25 cellular contexts compared by ENCODE assay signal in the genomic region with DNA sequence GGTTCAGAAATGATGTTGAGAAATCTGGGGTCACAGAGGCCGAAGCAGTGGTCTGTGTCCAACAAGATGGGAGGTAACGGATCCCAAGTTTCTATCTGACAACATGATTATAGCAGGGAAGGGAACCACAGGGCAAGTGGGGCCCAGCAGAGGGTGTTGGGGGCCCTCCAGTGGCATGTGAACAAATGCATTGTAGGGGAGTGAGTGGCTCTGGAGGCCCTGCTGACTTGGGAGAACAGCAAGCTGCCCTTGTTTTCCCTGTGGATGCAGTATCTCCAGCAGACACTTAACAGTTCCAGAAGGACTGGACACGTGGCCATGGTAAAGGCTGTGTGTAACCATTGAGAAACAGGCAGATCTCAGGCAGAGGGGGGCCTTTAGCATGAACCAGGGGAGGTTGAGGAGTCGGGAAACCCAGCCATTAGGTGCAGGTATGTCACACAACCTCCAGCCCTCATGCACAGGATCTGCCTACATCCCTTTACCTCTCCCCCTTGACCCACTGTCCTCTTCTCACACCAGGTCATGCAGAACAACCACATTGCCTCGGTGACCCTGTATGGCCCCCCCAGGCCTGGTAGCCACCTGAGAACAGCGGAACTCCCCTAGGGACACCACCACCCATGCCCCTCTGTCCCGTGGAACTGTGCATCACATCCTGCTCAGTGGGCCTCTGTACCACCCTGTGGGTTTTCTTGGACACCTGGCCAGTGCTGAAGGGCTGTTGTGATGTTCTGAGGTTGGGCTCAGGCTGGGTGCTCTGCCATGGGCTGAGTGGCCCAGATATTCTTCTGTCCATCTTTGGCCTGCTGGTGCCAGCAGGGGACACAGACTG. TPM values are rescaled to one million over a fixed set of nuclear protein-coding genes. Genes with fewer than 3 reads are reported as not detected.
DNase-seq lines count a peak whose midpoint lies in the region; ATAC-seq, FAIRE-seq and TF ChIP-seq lines count a peak whose summit lies in the region.
"Had no signal": no experiment of that assay in that cellular context is flagged by ENCODE, and none has a peak within 500 bp of the region (broad histone marks: within the 10 kb centered on the region; RNA-seq: fewer than 3 reads in every experiment).

No MANE protein-coding gene starts in this region.

- H3K27me3 ChIP-seq in WERI-Rb-1 (ENCODE audit: insufficient read depth, low read depth, severe bottlenecking): no peaks in the 10 kb centered on the region
- no peaks in the 10 kb centered on the region for H3K27me3 ChIP-seq in naive thymus-derived CD4-positive, alpha-beta T cell (ENCODE audit: control insufficient read depth in 2 of 2, insufficient read depth in 2 of 2, low read length in 2 of 2)
- H3K27me3 ChIP-seq: SJSA1 had no signal

- H3K27ac Mint-ChIP-seq in activated CD4-positive, alpha-beta memory T cell treated with anti-CD3 and anti-CD28 coated beads, Interleukin-2, amount 10 ng/mL, durations not matched to agents 7 days and 5 days: peak overlapping the region; percentile 35
- no peak overlapping the region for H3K27ac Mint-ChIP-seq in activated CD4-positive, alpha-beta memory T cell treated with anti-CD3 and anti-CD28 coated beads for 36 hours
- H3K27ac Mint-ChIP-seq in naive thymus-derived CD4-positive, alpha-beta T cell: no peak overlapping the region
- no peak overlapping the region for H3K27ac Mint-ChIP-seq in natural killer cell treated with Interleukin-12 subunit alpha and Interleukin-12 subunit beta and Interleukin-15 and Interleukin-18, amount 100 ng/mL, for 72 hours
- H3K27ac Mint-ChIP-seq: activated CD4-positive, alpha-beta T cell treated with anti-CD3 and anti-CD28 coated beads for 36 hours; stimulated activated memory B cell treated with anti-CD40 and anti-IgM and Interleukin-4, amounts not matched to agents 10 μg/mL and 1 μg/mL and 100 μg/mL, for 72 hours had no signal

- H3K4me1 ChIP-seq in kidney (ENCODE audit: control insufficient read depth in 1 of 2, insufficient read depth in 1 of 2, low read depth in 1 of 2, low read length in 2 of 2): peaks cover 0 to 13% of the 10 kb centered on the region in 2 donors
- H3K4me1 ChIP-seq in naive thymus-derived CD4-positive, alpha-beta T cell (ENCODE audit: control insufficient read depth in 2 of 2, insufficient read depth in 2 of 2, low read length in 2 of 2): peaks cover 0 to 4% of the 10 kb centered on the region in 2 donors
- H3K4me1 ChIP-seq: prostate gland had no signal

- H3K36me3 ChIP-seq in WERI-Rb-1 (peaks cover 64% of the 10 kb centered on the region), kidney (ENCODE audit: control insufficient read depth in 1 of 2, insufficient read depth in 2 of 2, low read length in 2 of 2) (peaks cover 27 to 45% of the 10 kb centered on the region in 2 donors)
- peaks cover 5 to 60% (median 8%) of the 10 kb centered on the region in 3 experiments for H3K36me3 ChIP-seq in naive thymus-derived CD4-positive, alpha-beta T cell (ENCODE audit: control insufficient read depth in 2 of 3, insufficient read depth in 3 of 3, low read length in 3 of 3)

- DNase-seq in activated CD4-positive, alpha-beta memory T cell treated with anti-CD3 and anti-CD28 coated beads, Interleukin-2, amount 10 ng/mL, durations not matched to agents 7 days and 5 days: no peak
- DNase-seq in activated CD4-positive, alpha-beta memory T cell treated with anti-CD3 and anti-CD28 coated beads for 36 hours: no peak
- no peak for DNase-seq in WERI-Rb-1
- peak; percentile 41 for DNase-seq in kidney
- no peak for DNase-seq in naive thymus-derived CD4-positive, alpha-beta T cell
- no peak for DNase-seq in natural killer cell treated with Interleukin-12 subunit alpha and Interleukin-12 subunit beta and Interleukin-15 and Interleukin-18, amount 100 ng/mL, for 72 hours (ENCODE audit: low spot score)
- DNase-seq in activated gamma-delta T cell treated with Interleukin-2 at 50 U/mL for 16 hours: no peak
- DNase-seq in iPS-NIHi11 (ENCODE audit: low spot score): no peak
- DNase-seq: activated CD4-positive, alpha-beta T cell treated with anti-CD3 and anti-CD28 coated beads for 36 hours; activated CD8-positive, alpha-beta memory T cell treated with anti-CD3 and anti-CD28 coated beads, Interleukin-2, amount 50 U/mL, for 48 hours; activated naive CD4-positive, alpha-beta T cell; CD4-positive, CD25-positive, alpha-beta regulatory T cell; cortex of kidney; DMS79; MV-4-11; naive thymus-derived CD8-positive, alpha-beta T cell; NCI-H2081; NCI-H526; T-helper 9 cell; trophoblast cell had no signal

- H3K27ac ChIP-seq in WERI-Rb-1: no peak overlapping the region
- H3K27ac ChIP-seq in kidney (ENCODE audit: low read depth in 2 of 2, low read length in 2 of 2): no peak overlapping the region
- no peak overlapping the region for H3K27ac ChIP-seq in naive thymus-derived CD4-positive, alpha-beta T cell (ENCODE audit: low read depth, low read length)
- H3K27ac ChIP-seq: A549, SJSA1 had no signal

- no peak for FAIRE-seq in kidney (lab: Jason Lieb, UNC)
- FAIRE-seq: A549 had no signal

- H3K27me3 Mint-ChIP-seq in activated CD4-positive, alpha-beta memory T cell treated with anti-CD3 and anti-CD28 coated beads, Interleukin-2, amount 10 ng/mL, durations not matched to agents 7 days and 5 days: no peaks in the 10 kb centered on the region
- no peaks in the 10 kb centered on the region for H3K27me3 Mint-ChIP-seq in activated CD4-positive, alpha-beta memory T cell treated with anti-CD3 and anti-CD28 coated beads for 36 hours
- peaks cover 0 to 9% (median 4%) of the 10 kb centered on the region in 5 donors for H3K27me3 Mint-ChIP-seq in naive thymus-derived CD4-positive, alpha-beta T cell
- peaks cover 0 to 5% of the 10 kb centered on the region in 2 donors for H3K27me3 Mint-ChIP-seq in natural killer cell treated with Interleukin-12 subunit alpha and Interleukin-12 subunit beta and Interleukin-15 and Interleukin-18, amount 100 ng/mL, for 72 hours

- no peak for ATAC-seq in naive thymus-derived CD4-positive, alpha-beta T cell
- no peak for ATAC-seq in natural killer cell treated with Interleukin-12 subunit alpha and Interleukin-12 subunit beta and Interleukin-15 and Interleukin-18, amount 100 ng/mL, for 72 hours
- ATAC-seq: A549; activated CD4-positive, alpha-beta T cell treated with anti-CD3 and anti-CD28 coated beads for 36 hours; naive thymus-derived CD8-positive, alpha-beta T cell; stimulated activated memory B cell treated with anti-CD40 and anti-IgM and Interleukin-4, amounts not matched to agents 10 μg/mL and 1 μg/mL and 100 μg/mL, for 72 hours had no signal

- POLR2A ChIA-PET in activated CD4-positive, alpha-beta memory T cell treated with anti-CD3 and anti-CD28 coated beads, Interleukin-2, amount 10 ng/mL, durations not matched to agents 7 days and 5 days (lab: Charles Lee): interaction anchor here (0.9 kb wide), 1 partner anchor 109 kb away, joined by 3 read pairs; no protein-coding TSS in a partner anchor
- POLR2A ChIA-PET in activated CD4-positive, alpha-beta memory T cell treated with anti-CD3 and anti-CD28 coated beads for 36 hours (lab: Charles Lee): no interaction called here
- POLR2A ChIA-PET in naive thymus-derived CD4-positive, alpha-beta T cell (lab: Charles Lee): no interaction called here

- TF ChIP-seq CTCF in WERI-Rb-1 (IDR thresholded peaks at IDR 0.05; ENCODE audit: low read depth, low read length) (peak; percentile 31; the same call in 1 of the 2 replicates), kidney (IDR thresholded peaks at IDR 0.05; ENCODE audit: borderline replicate concordance, extremely low read depth, insufficient read depth) (no peak)

- peaks cover 40% of the 10 kb centered on the region for H3K36me3 Mint-ChIP-seq in activated CD4-positive, alpha-beta memory T cell treated with anti-CD3 and anti-CD28 coated beads, Interleukin-2, amount 10 ng/mL, durations not matched to agents 7 days and 5 days (ENCODE audit: low read depth)
- peaks cover 41% of the 10 kb centered on the region for H3K36me3 Mint-ChIP-seq in activated CD4-positive, alpha-beta memory T cell treated with anti-CD3 and anti-CD28 coated beads for 36 hours
- H3K36me3 Mint-ChIP-seq in naive thymus-derived CD4-positive, alpha-beta T cell: peaks cover 5 to 64% (median 42%) of the 10 kb centered on the region in 5 donors
- H3K36me3 Mint-ChIP-seq in natural killer cell treated with Interleukin-12 subunit alpha and Interleukin-12 subunit beta and Interleukin-15 and Interleukin-18, amount 100 ng/mL, for 72 hours: peaks cover 12% of the 10 kb centered on the region

- H3K4me3 ChIP-seq in WERI-Rb-1 (ENCODE audit: low read depth, low read length) (no peak overlapping the region), kidney (ENCODE audit: low read length in 2 of 2) (no peak overlapping the region)
- no peak overlapping the region for H3K4me3 ChIP-seq in naive thymus-derived CD4-positive, alpha-beta T cell (ENCODE audit: low read length)
- H3K4me3 ChIP-seq: A549, lung, prostate gland, SJSA1 had no signal

- H3K4me3 Mint-ChIP-seq in activated CD4-positive, alpha-beta memory T cell treated with anti-CD3 and anti-CD28 coated beads, Interleukin-2, amount 10 ng/mL, durations not matched to agents 7 days and 5 days: no peak overlapping the region
- H3K4me3 Mint-ChIP-seq in activated CD4-positive, alpha-beta memory T cell treated with anti-CD3 and anti-CD28 coated beads for 36 hours: no peak overlapping the region
- peak overlapping the region in 1 of 10 donors; percentile 25 for H3K4me3 Mint-ChIP-seq in naive thymus-derived CD4-positive, alpha-beta T cell
- no peak overlapping the region for H3K4me3 Mint-ChIP-seq in natural killer cell treated with Interleukin-12 subunit alpha and Interleukin-12 subunit beta and Interleukin-15 and Interleukin-18, amount 100 ng/mL, for 72 hours
- H3K4me3 Mint-ChIP-seq: activated CD4-positive, alpha-beta T cell treated with anti-CD3 and anti-CD28 coated beads for 36 hours; CD4-positive, CD25-positive, alpha-beta regulatory T cell; naive thymus-derived CD8-positive, alpha-beta T cell; stimulated activated memory B cell treated with anti-CD40 and anti-IgM and Interleukin-4, amounts not matched to agents 10 μg/mL and 1 μg/mL and 100 μg/mL, for 72 hours had no signal

- peaks cover 15% of the 10 kb centered on the region for H3K4me1 Mint-ChIP-seq in activated CD4-positive, alpha-beta memory T cell treated with anti-CD3 and anti-CD28 coated beads, Interleukin-2, amount 10 ng/mL, durations not matched to agents 7 days and 5 days
- peaks cover 8% of the 10 kb centered on the region for H3K4me1 Mint-ChIP-seq in activated CD4-positive, alpha-beta memory T cell treated with anti-CD3 and anti-CD28 coated beads for 36 hours (ENCODE audit: low read depth)
- H3K4me1 Mint-ChIP-seq in naive thymus-derived CD4-positive, alpha-beta T cell: peaks cover 0 to 16% (median 3%) of the 10 kb centered on the region in 7 donors
- peaks cover 0 to 2% of the 10 kb centered on the region in 2 donors for H3K4me1 Mint-ChIP-seq in natural killer cell treated with Interleukin-12 subunit alpha and Interleukin-12 subunit beta and Interleukin-15 and Interleukin-18, amount 100 ng/mL, for 72 hours (ENCODE audit: low read depth in 2 of 2)

- no peaks in the 10 kb centered on the region for H3K9me3 Mint-ChIP-seq in activated CD4-positive, alpha-beta memory T cell treated with anti-CD3 and anti-CD28 coated beads, Interleukin-2, amount 10 ng/mL, durations not matched to agents 7 days and 5 days
- H3K9me3 Mint-ChIP-seq in activated CD4-positive, alpha-beta memory T cell treated with anti-CD3 and anti-CD28 coated beads for 36 hours: no peaks in the 10 kb centered on the region
- H3K9me3 Mint-ChIP-seq in naive thymus-derived CD4-positive, alpha-beta T cell: peaks cover 0 to 2% (median 0%) of the 10 kb centered on the region in 11 donors
- H3K9me3 Mint-ChIP-seq in natural killer cell treated with Interleukin-12 subunit alpha and Interleukin-12 subunit beta and Interleukin-15 and Interleukin-18, amount 100 ng/mL, for 72 hours: no peaks in the 10 kb centered on the region
- H3K9me3 Mint-ChIP-seq: CD4-positive, CD25-positive, alpha-beta regulatory T cell; naive thymus-derived CD8-positive, alpha-beta T cell; stimulated activated memory B cell treated with anti-CD40 and anti-IgM and Interleukin-4, amounts not matched to agents 10 μg/mL and 1 μg/mL and 100 μg/mL, for 72 hours had no signal

- H3K9me3 ChIP-seq in WERI-Rb-1 (ENCODE audit: severe bottlenecking) (no peaks in the 10 kb centered on the region), kidney (ENCODE audit: control insufficient read depth in 1 of 2, low read length in 2 of 2) (no peaks in the 10 kb centered on the region)
- H3K9me3 ChIP-seq in naive thymus-derived CD4-positive, alpha-beta T cell (ENCODE audit: control insufficient read depth in 2 of 3, low read length in 3 of 3): no peaks in the 10 kb centered on the region
- H3K9me3 ChIP-seq: A549, prostate gland had no signal

- intact Hi-C loops in activated CD4-positive, alpha-beta memory T cell treated with anti-CD3 and anti-CD28 coated beads for 36 hours (cut with micrococcal nuclease): loop anchor here (1.0 kb wide), 1 partner anchor 24 kb away; the partner anchor contains the start of gene NOL3
- intact Hi-C loops in kidney (cut with DNase I): no loop called here
- intact Hi-C loops in naive thymus-derived CD4-positive, alpha-beta T cell (cut with micrococcal nuclease): no loop called here

- CTCF ChIA-PET in activated CD4-positive, alpha-beta memory T cell treated with anti-CD3 and anti-CD28 coated beads, Interleukin-2, amount 10 ng/mL, durations not matched to agents 7 days and 5 days (lab: Charles Lee): interaction anchor here (1.2 kb wide), 1 partner anchor 8 kb away, joined by 3 read pairs; no protein-coding TSS in a partner anchor
- CTCF ChIA-PET in activated CD4-positive, alpha-beta memory T cell treated with anti-CD3 and anti-CD28 coated beads for 36 hours (lab: Charles Lee): interaction anchor here (1.2 to 1.3 kb wide), 2 partner anchors 8 kb away, joined by 4 to 7 read pairs; no protein-coding TSS in a partner anchor
- CTCF ChIA-PET in naive thymus-derived CD4-positive, alpha-beta T cell (lab: Charles Lee): interaction anchor here (0.6 kb wide), 1 partner anchor 172 kb away, joined by 3 read pairs; no protein-coding TSS in a partner anchor

- H3K9ac ChIP-seq in kidney (ENCODE audit: low read length in 2 of 2): no peak overlapping the region

RNA-seq across cellular contexts. Expression of gene B3GNT9, which starts 4.1 kb away (rescaled TPM):
- total RNA-seq in activated CD4-positive, alpha-beta memory T cell treated with anti-CD3 and anti-CD28 coated beads, Interleukin-2, amount 10 ng/mL, durations not matched to agents 7 days and 5 days: 10 to 100 TPM; 14.6 to 16.2 TPM
- total RNA-seq in activated CD4-positive, alpha-beta memory T cell treated with anti-CD3 and anti-CD28 coated beads for 36 hours: 1 to 10 TPM; 5.1 to 5.6 TPM
- 16.7 TPM for total RNA-seq in kidney
- 12.1 TPM for polyA plus RNA-seq in kidney (ENCODE audit: insufficient read depth, low read depth, low replicate concordance)
- 10 to 100 TPM in 1 of 5 experiments, 1 to 10 TPM in 4; 1.9 to 13.2 (median 2.7) TPM for total RNA-seq in naive thymus-derived CD4-positive, alpha-beta T cell
- 1 to 10 TPM in 1 of 2 donors, under 1 TPM in 1; 0.78 to 2.4 TPM for polyA plus RNA-seq in naive thymus-derived CD4-positive, alpha-beta T cell
- total RNA-seq in natural killer cell treated with Interleukin-12 subunit alpha and Interleukin-12 subunit beta and Interleukin-15 and Interleukin-18, amount 100 ng/mL, for 72 hours: 1 to 10 TPM; 3.3 to 3.8 TPM

RNA-seq across cellular contexts. Expression of gene TRADD, which starts 13.0 kb away (rescaled TPM):
- 10 to 100 TPM; 96.9 to 97.3 TPM for total RNA-seq in activated CD4-positive, alpha-beta memory T cell treated with anti-CD3 and anti-CD28 coated beads, Interleukin-2, amount 10 ng/mL, durations not matched to agents 7 days and 5 days
- total RNA-seq in activated CD4-positive, alpha-beta memory T cell treated with anti-CD3 and anti-CD28 coated beads for 36 hours: 10 to 100 TPM; 41.7 to 43.2 TPM
- total RNA-seq in kidney: 27.1 TPM
- polyA plus RNA-seq in kidney (ENCODE audit: insufficient read depth, low read depth, low replicate concordance): 30.2 TPM
- total RNA-seq in naive thymus-derived CD4-positive, alpha-beta T cell: 10 to 100 TPM; 47.0 to 92.8 (median 52.8) TPM
- 10 to 100 TPM; 69.8 to 71.1 TPM for polyA plus RNA-seq in naive thymus-derived CD4-positive, alpha-beta T cell
- total RNA-seq in natural killer cell treated with Interleukin-12 subunit alpha and Interleukin-12 subunit beta and Interleukin-15 and Interleukin-18, amount 100 ng/mL, for 72 hours: 10 to 100 TPM; 38.5 to 51.2 TPM

RNA-seq across cellular contexts. Expression of gene FBXL8, which starts 13.0 kb away (rescaled TPM):
- total RNA-seq in activated CD4-positive, alpha-beta memory T cell treated with anti-CD3 and anti-CD28 coated beads, Interleukin-2, amount 10 ng/mL, durations not matched to agents 7 days and 5 days: 10 to 100 TPM; 52.3 to 54.4 TPM
- 10 to 100 TPM; 24.1 to 25.7 TPM for total RNA-seq in activated CD4-positive, alpha-beta memory T cell treated with anti-CD3 and anti-CD28 coated beads for 36 hours
- total RNA-seq in kidney: 19.8 TPM
- polyA plus RNA-seq in kidney (ENCODE audit: insufficient read depth, low read depth, low replicate concordance): 9.5 TPM
- total RNA-seq in naive thymus-derived CD4-positive, alpha-beta T cell: 10 to 100 TPM in 2 of 5 experiments, 1 to 10 TPM in 3; 8.7 to 84.7 (median 9.7) TPM
- polyA plus RNA-seq in naive thymus-derived CD4-positive, alpha-beta T cell: 1 to 10 TPM; 5.2 to 7.8 TPM
- 10 to 100 TPM; 15.3 to 16.8 TPM for total RNA-seq in natural killer cell treated with Interleukin-12 subunit alpha and Interleukin-12 subunit beta and Interleukin-15 and Interleukin-18, amount 100 ng/mL, for 72 hours

RNA-seq across cellular contexts. Expression of gene HSF4, which starts 17.8 kb away (rescaled TPM):
- 100 to 1,000 TPM; 107 to 110 TPM for total RNA-seq in activated CD4-positive, alpha-beta memory T cell treated with anti-CD3 and anti-CD28 coated beads, Interleukin-2, amount 10 ng/mL, durations not matched to agents 7 days and 5 days
- total RNA-seq in activated CD4-positive, alpha-beta memory T cell treated with anti-CD3 and anti-CD28 coated beads for 36 hours: 10 to 100 TPM; 34.8 to 36.1 TPM
- 37.9 TPM for total RNA-seq in kidney
- polyA plus RNA-seq in kidney (ENCODE audit: insufficient read depth, low read depth, low replicate concordance): 26.7 TPM
- 100 to 1,000 TPM in 1 of 5 experiments, 10 to 100 TPM in 2, 1 to 10 TPM in 2; 9.9 to 150 (median 15.5) TPM for total RNA-seq in naive thymus-derived CD4-positive, alpha-beta T cell
- polyA plus RNA-seq in naive thymus-derived CD4-positive, alpha-beta T cell: not detected
- 10 to 100 TPM; 17.2 to 19.4 TPM for total RNA-seq in natural killer cell treated with Interleukin-12 subunit alpha and Interleukin-12 subunit beta and Interleukin-15 and Interleukin-18, amount 100 ng/mL, for 72 hours
- polyA plus RNA-seq: CD4-positive, CD25-positive, alpha-beta regulatory T cell; naive thymus-derived CD8-positive, alpha-beta T cell had no signal

RNA-seq across cellular contexts. Expression of gene NOL3, which starts 23.6 kb away (rescaled TPM):
- 10 to 100 TPM; 35.6 to 36.7 TPM for total RNA-seq in activated CD4-positive, alpha-beta memory T cell treated with anti-CD3 and anti-CD28 coated beads, Interleukin-2, amount 10 ng/mL, durations not matched to agents 7 days and 5 days
- 10 to 100 TPM; 14.8 to 20.1 TPM for total RNA-seq in activated CD4-positive, alpha-beta memory T cell treated with anti-CD3 and anti-CD28 coated beads for 36 hours
- 36.4 TPM for total RNA-seq in kidney
- 35.3 TPM for polyA plus RNA-seq in kidney (ENCODE audit: insufficient read depth, low read depth, low replicate concordance)
- total RNA-seq in naive thymus-derived CD4-positive, alpha-beta T cell: 10 to 100 TPM in 1 of 5 experiments, 1 to 10 TPM in 3, under 1 TPM in 1; 0.89 to 66.0 (median 1.8) TPM
- not detected for polyA plus RNA-seq in naive thymus-derived CD4-positive, alpha-beta T cell
- total RNA-seq in natural killer cell treated with Interleukin-12 subunit alpha and Interleukin-12 subunit beta and Interleukin-15 and Interleukin-18, amount 100 ng/mL, for 72 hours: 10 to 100 TPM; 10.5 to 20.1 TPM
- polyA plus RNA-seq: CD4-positive, CD25-positive, alpha-beta regulatory T cell; naive thymus-derived CD8-positive, alpha-beta T cell had no signal
